ENCODE assay signal across 19 cellular contexts in genomic region chr20:58810116-58810878, GRCh38. TPM values are rescaled to one million over a fixed set of nuclear protein-coding genes. Genes with fewer than 3 reads are reported as not detected.
DNase-seq lines count a peak whose midpoint lies in the region; ATAC-seq and TF ChIP-seq lines count a peak whose summit lies in the region.
"Had no signal": no experiment of that assay in that cellular context is flagged by ENCODE, and none has a peak within 500 bp of the region (broad histone marks: within the 10 kb centered on the region; RNA-seq: fewer than 3 reads in every experiment).

No MANE protein-coding gene starts in this region.

- no peaks in the 10 kb centered on the region for H3K9me3 ChIP-seq in esophagus squamous epithelium
- H3K9me3 ChIP-seq: A549, breast epithelium, upper lobe of left lung had no signal

- intact Hi-C loops in esophagus squamous epithelium (cut with DNase I): loop anchor here (10.0 kb wide), 1 partner anchor 1385 kb away; no protein-coding TSS in a partner anchor

- no peak overlapping the region for H3K4me3 ChIP-seq in astrocyte of the spinal cord (ENCODE audit: low read depth, low read length)
- H3K4me3 ChIP-seq in esophagus squamous epithelium: no peak overlapping the region
- H3K4me3 ChIP-seq: A549, breast epithelium, GM12878, upper lobe of left lung had no signal

- H3K4me1 ChIP-seq in esophagus squamous epithelium: no peaks in the 10 kb centered on the region
- H3K4me1 ChIP-seq: A549, breast epithelium, upper lobe of left lung had no signal

- peaks cover 0 to 50% (median 0%) of the 10 kb centered on the region in 4 donors for H3K27me3 ChIP-seq in esophagus squamous epithelium
- H3K27me3 ChIP-seq: upper lobe of left lung had no signal

- no peak overlapping the region for H3K27ac ChIP-seq in esophagus squamous epithelium
- H3K27ac ChIP-seq: A549, breast epithelium, upper lobe of left lung had no signal

- no peak for TF ChIP-seq POLR2A in esophagus squamous epithelium (IDR thresholded peaks at IDR 0.05)

- DNase-seq in activated T-cell treated with anti-CD3 and anti-CD28 coated beads for 48 hours (ENCODE audit: low read depth): peak; percentile 16
- DNase-seq in activated T-cell treated with anti-CD3 and anti-CD28 coated beads, Interleukin-2, amount 50 U/mL, for 1 hour: no peak
- DNase-seq in RPMI7951 (ENCODE audit: low read depth): peak; percentile 80
- DNase-seq in astrocyte of the spinal cord (ENCODE audit: low read depth, low spot score): peak; percentile 43
- DNase-seq in stimulated activated naive CD8-positive, alpha-beta T cell treated with anti-CD3 and anti-CD28 coated beads, Interleukin-15, Interleukin-2, amounts not matched to agents 100 U/mL and 50 U/mL, for 24 hours: peak; percentile 42
- DNase-seq in esophagus squamous epithelium (lab: John Stamatoyannopoulos, UW): no peak
- no peak for DNase-seq in NCI-H1092 treated with DMSO at 0.1 percent for 48 hours (lab: John Stamatoyannopoulos, UW)
- DNase-seq: activated CD4-positive, alpha-beta T cell treated with anti-CD3 and anti-CD28 coated beads, Interleukin-2, amount 50 U/mL, for 1 hour; activated naive CD4-positive, alpha-beta T cell treated with Interleukin-2 at 50 U/mL for 16 hours; left cardiac atrium; NCI-H1417 treated with DMSO at 0.1 percent for 48 hours; stimulated activated CD4-positive, alpha-beta T cell treated with anti-CD3 and anti-CD28 coated beads, Interleukin-2, amount 100 ng/mL, for 48 hours; T-helper 9 cell; upper lobe of left lung had no signal

- ATAC-seq in stimulated activated naive CD8-positive, alpha-beta T cell treated with anti-CD3 and anti-CD28 coated beads, Interleukin-15, Interleukin-2, amounts not matched to agents 100 U/mL and 50 U/mL, for 24 hours: peak; percentile 62
- no peak for ATAC-seq in activated CD4-positive, CD25-positive, alpha-beta regulatory T cell treated with anti-CD3 and anti-CD28 coated beads, Interleukin-2, amount 50 U/mL, for 24 hours
- ATAC-seq: A549, GM12878, left cardiac atrium, sciatic nerve had no signal

- no peaks in the 10 kb centered on the region for H3K36me3 ChIP-seq in esophagus squamous epithelium
- H3K36me3 ChIP-seq: breast epithelium, upper lobe of left lung had no signal

- in situ Hi-C loops in astrocyte of the spinal cord (cut with HindIII; ENCODE audit: low sequenced_read_pairs): no loop called here

- TF ChIP-seq CTCF in astrocyte of the spinal cord (IDR thresholded peaks at IDR 0.05; ENCODE audit: low read depth, low read length) (no peak), esophagus squamous epithelium (IDR thresholded peaks at IDR 0.05) (no peak)

- 74 to 75% methylated on average over 13 to 18 of the region's 19 CpGs for WGBS in esophagus squamous epithelium, 2 donors

RNA-seq across cellular contexts. Expression of gene GNAS-AS1, which starts 40.4 kb away (rescaled TPM):
- total RNA-seq in RPMI7951 (2014; rRNA removed; shearing (Covaris generic)): 1.1 TPM in 2 replicates
- total RNA-seq in esophagus squamous epithelium: under 1 TPM in 3 of 4 donors, not detected in 1; 0.19 to 0.48 (median 0.34) TPM

RNA-seq across cellular contexts. Expression of gene GNAS, which starts 42.2 kb away (rescaled TPM):
- 853 and 1,108 TPM in 2 replicates for total RNA-seq in RPMI7951 (2014; rRNA removed; shearing (Covaris generic))
- 100 to 1,000 TPM; 334 to 513 (median 458) TPM for total RNA-seq in esophagus squamous epithelium

Comparison
In these comparisons a context has a peak if more than half of its experiments do, and no peak if none do; other contexts are left out.
1. DNase-seq: peak in activated T-cell treated with anti-CD3 and anti-CD28 coated beads for 48 hours (single experiment), RPMI7951 (single experiment), astrocyte of the spinal cord (single experiment) and stimulated activated naive CD8-positive, alpha-beta T cell treated with anti-CD3 and anti-CD28 coated beads, Interleukin-15, Interleukin-2, amounts not matched to agents 100 U/mL and 50 U/mL, for 24 hours (single experiment); none in activated T-cell treated with anti-CD3 and anti-CD28 coated beads, Interleukin-2, amount 50 U/mL, for 1 hour (single experiment), esophagus squamous epithelium (single experiment) and NCI-H1092 treated with DMSO at 0.1 percent for 48 hours (single experiment).